ENCODE assay signal across 9 cellular contexts in the genomic region with DNA sequence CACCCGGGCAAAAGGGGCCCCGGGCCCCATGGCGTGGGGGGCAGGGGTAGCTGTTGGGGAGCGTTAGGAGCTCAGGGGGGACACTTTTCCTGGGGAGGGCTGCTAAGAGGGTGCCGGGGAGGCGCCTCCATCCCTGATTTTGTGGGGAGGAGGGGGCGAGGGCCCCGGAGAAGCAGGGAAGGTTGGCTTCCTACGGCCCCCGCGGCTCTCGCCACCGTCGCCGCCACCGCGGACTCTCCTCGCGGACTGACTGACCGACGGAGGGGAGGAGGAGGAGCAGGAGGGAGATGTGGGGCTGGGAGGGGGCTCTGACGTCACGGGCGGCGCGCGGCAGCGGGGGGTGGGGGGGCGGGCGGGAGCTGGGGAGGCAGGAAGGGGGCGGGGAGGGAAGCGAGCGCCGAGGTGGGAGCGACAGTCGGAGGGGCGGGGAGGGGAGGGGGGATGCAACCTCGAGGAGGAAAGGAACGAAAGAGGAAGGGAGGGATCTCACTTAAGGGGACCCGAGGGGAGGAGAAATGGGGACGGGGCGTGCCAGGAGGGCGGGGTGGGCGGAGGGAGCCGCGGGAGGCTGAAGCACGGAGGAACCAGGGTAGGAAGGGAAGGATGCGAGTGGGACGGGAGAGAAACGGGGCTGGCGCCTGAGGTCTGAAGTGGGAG. TPM values are rescaled to one million over a fixed set of nuclear protein-coding genes. Genes with fewer than 3 reads are reported as not detected.
DNase-seq lines count a peak whose midpoint lies in the region; ATAC-seq, FAIRE-seq and TF ChIP-seq lines count a peak whose summit lies in the region.
"Had no signal": no experiment of that assay in that cellular context is flagged by ENCODE, and none has a peak within 500 bp of the region (broad histone marks: within the 10 kb centered on the region; RNA-seq: fewer than 3 reads in every experiment).

No MANE protein-coding gene starts in this region.

- ATAC-seq in HG02759 (IDR thresholded peaks at IDR 0.05; ENCODE audit: unreplicated experiment) (no peak), GM21528 (IDR thresholded peaks at IDR 0.05; ENCODE audit: low FRiP score, unreplicated experiment) (no peak)

- peaks cover 39% of the 10 kb centered on the region for H3K79me1 ChIP-seq in mesenchymal stem cell (replicated peaks; ENCODE audit: low read length, poor library complexity, severe bottlenecking)

- H3K36me3 ChIP-seq in endothelial cell of umbilical vein (ENCODE audit: control insufficient read depth in 2 of 2, extremely low read depth in 1 of 2, insufficient read depth in 2 of 2, low read length in 2 of 2), result peaks cover 3 to 6% of the 10 kb centered on the region in 2 experiments
- H3K36me3 ChIP-seq in mesenchymal stem cell (ENCODE audit: control insufficient read depth in 1 of 2, insufficient read depth in 2 of 2, low read depth in 1 of 2, low read length in 2 of 2), result peaks cover 13 to 14% of the 10 kb centered on the region in 2 experiments

- no peak overlapping the region for H2AK5ac ChIP-seq in mesenchymal stem cell (ENCODE audit: low read length, severe bottlenecking)

- no peak overlapping the region for H2BK5ac ChIP-seq in mesenchymal stem cell (ENCODE audit: low read depth, low read length, poor library complexity, severe bottlenecking)

- BruUV-seq in endothelial cell of umbilical vein (replicated peaks; lab: Mats Ljungman, UMichigan), result no TSS peak

- H3K27me3 ChIP-seq in endothelial cell of umbilical vein (ENCODE audit: control insufficient read depth in 2 of 2, insufficient read depth in 2 of 2, low read length in 2 of 2), result no peaks in the 10 kb centered on the region
- H3K27me3 ChIP-seq in mesenchymal stem cell (ENCODE audit: control insufficient read depth in 1 of 2, insufficient read depth in 1 of 2, low read length in 2 of 2), result no peaks in the 10 kb centered on the region

- peak overlapping the region; percentile 79 for H4K8ac ChIP-seq in mesenchymal stem cell (ENCODE audit: low read length)

- CTCF ChIA-PET in endothelial cell of umbilical vein (lab: Charles Lee), result interaction anchor here (0.7 to 3.8 kb wide), 6 partner anchors 7 to 76 kb away, joined by 3 to 23 read pairs (median 4); no protein-coding TSS in a partner anchor

- H4K20me1 ChIP-seq in endothelial cell of umbilical vein (replicated peaks; ENCODE audit: control insufficient read depth, extremely low read depth, insufficient read depth, low read length), result no peaks in the 10 kb centered on the region

- under 1% methylated on average over 42 of the region's 51 CpGs for WGBS in mesenchymal stem cell

- peak overlapping the region; percentile 18 for H3K4me3 ChIP-seq in GM12875 (ENCODE audit: low read depth, low read length)
- H3K4me3 ChIP-seq in endothelial cell of umbilical vein (replicated peaks in 1 of 3; ENCODE audit: insufficient read depth in 1 of 3, low read depth in 1 of 3, low read length in 3 of 3), result peak overlapping the region; percentile 48 to 63 (median 58)
- peak overlapping the region; percentile 66 to 93 for H3K4me3 ChIP-seq in mesenchymal stem cell (ENCODE audit: insufficient read depth in 1 of 2, low read depth in 1 of 2, low read length in 2 of 2)

- H3K4ac ChIP-seq in mesenchymal stem cell (ENCODE audit: low read depth in 1 of 2, low read length in 2 of 2), result peak overlapping the region; percentile 69 to 88

- peak overlapping the region; percentile 85 for H2BK120ac ChIP-seq in mesenchymal stem cell (ENCODE audit: low read depth, low read length)

- H3K27ac ChIP-seq in endothelial cell of umbilical vein (ENCODE audit: insufficient read depth, low read depth, low read length), result peak overlapping the region; percentile 37
- H3K27ac ChIP-seq in mesenchymal stem cell (ENCODE audit: low read length, poor library complexity, severe bottlenecking), result peak overlapping the region; percentile 69

- peak; percentile 72 for FAIRE-seq in endothelial cell of umbilical vein (lab: Jason Lieb, UNC)

- H3K4me1 ChIP-seq in endothelial cell of umbilical vein (ENCODE audit: control insufficient read depth, extremely low read depth, insufficient read depth, low read length) (peaks cover 28% of the 10 kb centered on the region), mesenchymal stem cell (ENCODE audit: control insufficient read depth, insufficient read depth, low read depth, low read length) (peaks cover 34% of the 10 kb centered on the region)

- H2AFZ ChIP-seq in endothelial cell of umbilical vein (ENCODE audit: low read depth, low read length) (peak overlapping the region; percentile 79), mesenchymal stem cell (ENCODE audit: low read depth, low read length) (peak overlapping the region; percentile 60)

- dilution Hi-C loops in endothelial cell of umbilical vein (cut with MboI; ENCODE audit: extremely low pct_ligation_motif_present, low sequenced_read_pairs), result no loop called here

- peak; percentile 9 for TF ChIP-seq POLR2A in endothelial cell of umbilical vein (IDR thresholded peaks at IDR 0.05; ENCODE audit: low read depth, low read length)

- H3K14ac ChIP-seq in mesenchymal stem cell (ENCODE audit: low read length in 2 of 2), result peak overlapping the region in 1 of 2 experiments; percentile 53

- intact Hi-C loops in endothelial cell of umbilical vein (cut with micrococcal nuclease), result loop anchor here (2.0 to 5.0 kb wide), 2 partner anchors 611 to 1291 kb away; partner anchors contain the start of gene ZSCAN31

- POLR2A ChIA-PET in endothelial cell of umbilical vein (lab: Charles Lee), result interaction anchor here (0.8 to 1.6 kb wide), 2 partner anchors 15 to 22 kb away, joined by 3 to 8 read pairs; no protein-coding TSS in a partner anchor

- H2BK15ac ChIP-seq in mesenchymal stem cell (ENCODE audit: low read depth, poor library complexity, severe bottlenecking), result peak overlapping the region; percentile 90

- H3K9me3 ChIP-seq in endothelial cell of umbilical vein (replicated peaks; ENCODE audit: control insufficient read depth, insufficient read depth, low read length), result no peaks in the 10 kb centered on the region
- H3K9me3 ChIP-seq in mesenchymal stem cell (ENCODE audit: control insufficient read depth, low read length), result no peaks in the 10 kb centered on the region

- no peak for TF ChIP-seq CTCF in GM12875 (IDR thresholded peaks at IDR 0.05; ENCODE audit: borderline replicate concordance, insufficient read depth, low read depth, low read length)
- TF ChIP-seq CTCF in endothelial cell of umbilical vein (IDR thresholded peaks at IDR 0.05; ENCODE audit: extremely low read depth in 1 of 2, insufficient read depth in 1 of 2, low read depth in 1 of 2, low read length in 2 of 2), result no peak

- peak overlapping the region; percentile 85 to 93 for H3K18ac ChIP-seq in mesenchymal stem cell (ENCODE audit: low read depth in 1 of 2, low read length in 2 of 2)

- no peaks in the 10 kb centered on the region for H3K79me2 ChIP-seq in endothelial cell of umbilical vein (ENCODE audit: control insufficient read depth, insufficient read depth, low read length)

- DNase-seq in NCI-H82 treated with DMSO at 0.1 percent for 48 hours (lab: John Stamatoyannopoulos, UW; ENCODE audit: unreplicated experiment) (peak; percentile 77), activated T-cell treated with anti-CD3 and anti-CD28 coated beads for 24 hours (ENCODE audit: low read depth) (peak; percentile 37), endothelial cell of umbilical vein (ENCODE audit: low read depth, low spot score) (peak; percentile 80), mesenchymal stem cell (peak; percentile 91)
- peak; percentile 17 to 23 for DNase-seq in stimulated activated CD8-positive, alpha-beta memory T cell treated with anti-CD3 and anti-CD28 coated beads, Interleukin-2, amount 100 ng/mL, for 48 hours (ENCODE audit: low read depth in 2 of 2)

- H3K9ac ChIP-seq in endothelial cell of umbilical vein (replicated peaks; ENCODE audit: extremely low read depth, insufficient read depth, low read length) (peak overlapping the region; percentile 63), mesenchymal stem cell (ENCODE audit: low read length) (peak overlapping the region; percentile 87)

- H3K4me2 ChIP-seq in endothelial cell of umbilical vein (ENCODE audit: insufficient read depth, low read length) (peak overlapping the region; percentile 66), mesenchymal stem cell (ENCODE audit: low read length, poor library complexity, severe bottlenecking) (peak overlapping the region; percentile 93)

- H3K9me1 ChIP-seq in endothelial cell of umbilical vein (replicated peaks; ENCODE audit: control insufficient read depth, extremely low read depth, insufficient read depth, low read length), result no peaks in the 10 kb centered on the region

- H4K91ac ChIP-seq in mesenchymal stem cell (ENCODE audit: low read length), result peak overlapping the region; percentile 71

- peak overlapping the region; percentile 73 to 94 for H2BK12ac ChIP-seq in mesenchymal stem cell (ENCODE audit: low read length in 2 of 2)

- H3K23ac ChIP-seq in mesenchymal stem cell (ENCODE audit: low read length in 2 of 2), result peak overlapping the region in 1 of 2 experiments; percentile 57

RNA-seq across cellular contexts. Expression of gene GABBR1, which starts 5.1 kb away (rescaled TPM):
- total RNA-seq in endothelial cell of umbilical vein, result 50.8 and 52.1 TPM in 2 replicates
- polyA plus RNA-seq in endothelial cell of umbilical vein, result 43.6 and 53.1 TPM in 2 replicates
- polyA plus RNA-seq in endothelial cell of umbilical vein (2011; cell fraction: cytosol; rRNA removed), result 6.9 and 8.4 TPM in 2 replicates
- 224 and 260 TPM in 2 replicates for polyA plus RNA-seq in endothelial cell of umbilical vein (2011; cell fraction: nucleus; rRNA removed)
- polyA plus RNA-seq in endothelial cell of umbilical vein (2012), result 25.6 and 33.6 TPM in 2 replicates
- 44.5 and 53.6 TPM in 2 replicates for polyA minus RNA-seq in endothelial cell of umbilical vein
- polyA minus RNA-seq in endothelial cell of umbilical vein (2011; cell fraction: cytosol; rRNA and poly(A)+ RNA removed), result 1.5 TPM
- 64.6 and 69.9 TPM in 2 replicates for polyA minus RNA-seq in endothelial cell of umbilical vein (2011; cell fraction: nucleus; rRNA and poly(A)+ RNA removed)
- 23.2 TPM for polyA plus RNA-seq in mesenchymal stem cell (2013, experiment 1 of 2)
- polyA plus RNA-seq in mesenchymal stem cell (2013, experiment 2 of 2), result 20.8 TPM

RNA-seq across cellular contexts. Expression of gene MOG, which starts 29.0 kb away (rescaled TPM):
- total RNA-seq in endothelial cell of umbilical vein, result not detected in 2 replicates
- not detected in 2 replicates for polyA plus RNA-seq in endothelial cell of umbilical vein
- not detected in 2 replicates for polyA plus RNA-seq in endothelial cell of umbilical vein (2011; cell fraction: cytosol; rRNA removed)
- not detected in 2 replicates for polyA plus RNA-seq in endothelial cell of umbilical vein (2011; cell fraction: nucleus; rRNA removed)
- not detected in 2 replicates for polyA plus RNA-seq in endothelial cell of umbilical vein (2012)
- polyA minus RNA-seq in endothelial cell of umbilical vein, result not detected in 2 replicates
- not detected for polyA minus RNA-seq in endothelial cell of umbilical vein (2011; cell fraction: cytosol; rRNA and poly(A)+ RNA removed)
- not detected in 2 replicates for polyA minus RNA-seq in endothelial cell of umbilical vein (2011; cell fraction: nucleus; rRNA and poly(A)+ RNA removed)
- not detected for polyA plus RNA-seq in mesenchymal stem cell (2013, experiment 1 of 2)
- polyA plus RNA-seq in mesenchymal stem cell (2013, experiment 2 of 2), result not detected
- total RNA-seq: glomerular endothelial cell had no signal

RNA-seq across cellular contexts. Expression of gene OR2H2, which starts 43.0 kb away (rescaled TPM):
- total RNA-seq in endothelial cell of umbilical vein, result not detected in 2 replicates
- polyA plus RNA-seq in endothelial cell of umbilical vein, result not detected in 2 replicates
- polyA plus RNA-seq in endothelial cell of umbilical vein (2011; cell fraction: cytosol; rRNA removed), result not detected in 2 replicates
- not detected in 2 replicates for polyA plus RNA-seq in endothelial cell of umbilical vein (2011; cell fraction: nucleus; rRNA removed)
- polyA plus RNA-seq in endothelial cell of umbilical vein (2012), result not detected in 2 replicates
- not detected in 2 replicates for polyA minus RNA-seq in endothelial cell of umbilical vein
- not detected for polyA minus RNA-seq in endothelial cell of umbilical vein (2011; cell fraction: cytosol; rRNA and poly(A)+ RNA removed)
- polyA minus RNA-seq in endothelial cell of umbilical vein (2011; cell fraction: nucleus; rRNA and poly(A)+ RNA removed), result not detected in 2 replicates
- not detected for polyA plus RNA-seq in mesenchymal stem cell (2013, experiment 1 of 2)
- not detected for polyA plus RNA-seq in mesenchymal stem cell (2013, experiment 2 of 2)
- total RNA-seq: glomerular endothelial cell had no signal

RNA-seq across cellular contexts. Expression of gene ZFP57, which starts 53.1 kb away (rescaled TPM):
- total RNA-seq in endothelial cell of umbilical vein, result not detected in 2 replicates
- 0.07 TPM in 1 of 2 replicates, not detected in the other for polyA plus RNA-seq in endothelial cell of umbilical vein
- polyA plus RNA-seq in endothelial cell of umbilical vein (2011; cell fraction: cytosol; rRNA removed), result not detected in 2 replicates
- not detected in 2 replicates for polyA plus RNA-seq in endothelial cell of umbilical vein (2011; cell fraction: nucleus; rRNA removed)
- polyA plus RNA-seq in endothelial cell of umbilical vein (2012), result not detected in 2 replicates
- not detected in 2 replicates for polyA minus RNA-seq in endothelial cell of umbilical vein
- polyA minus RNA-seq in endothelial cell of umbilical vein (2011; cell fraction: cytosol; rRNA and poly(A)+ RNA removed), result not detected
- not detected in 2 replicates for polyA minus RNA-seq in endothelial cell of umbilical vein (2011; cell fraction: nucleus; rRNA and poly(A)+ RNA removed)
- polyA plus RNA-seq in mesenchymal stem cell (2013, experiment 1 of 2), result not detected
- polyA plus RNA-seq in mesenchymal stem cell (2013, experiment 2 of 2), result not detected
- total RNA-seq: glomerular endothelial cell had no signal

Comparison
In these comparisons a context has a peak if more than half of its experiments do, and no peak if none do; other contexts are left out.
1. H3K4me3 ChIP-seq: peak in every context shown above with its lines; median percentile 80 in mesenchymal stem cell; 58 in endothelial cell of umbilical vein; 18 in GM12875.
2. DNase-seq: peak in every context shown above with its lines; median percentile 91 in mesenchymal stem cell; 80 in endothelial cell of umbilical vein; 77 in NCI-H82 treated with DMSO at 0.1 percent for 48 hours; 37 in activated T-cell treated with anti-CD3 and anti-CD28 coated beads for 24 hours; 20 in stimulated activated CD8-positive, alpha-beta memory T cell treated with anti-CD3 and anti-CD28 coated beads, Interleukin-2, amount 100 ng/mL, for 48 hours.